In the genomic region with DNA sequence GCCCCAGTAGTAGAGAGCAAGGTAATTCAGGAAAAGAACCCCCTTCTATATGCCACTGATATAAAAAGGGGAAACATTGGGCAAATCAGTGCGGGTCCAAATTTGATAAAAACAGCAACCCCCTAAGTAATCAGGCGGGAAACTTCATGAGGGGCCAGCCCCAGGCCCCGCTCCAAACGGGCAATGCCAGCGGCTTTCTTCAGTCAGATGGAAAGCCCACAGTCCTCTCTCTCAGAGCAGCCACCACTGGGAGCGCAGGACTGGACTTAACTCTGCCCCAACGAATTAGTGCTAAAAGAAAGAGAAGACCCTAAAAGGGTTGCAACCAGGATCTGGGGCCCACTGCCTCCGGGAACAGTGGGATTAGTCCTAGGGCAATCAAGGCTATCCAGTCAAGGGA, we compare ENCODE assay signal across 37 cellular contexts. TPM values are rescaled to one million over a fixed set of nuclear protein-coding genes. Genes with fewer than 3 reads are reported as not detected.
"Had no signal": no experiment of that assay in that cellular context is flagged by ENCODE, and none has a peak within 500 bp of the region (broad histone marks: within the 10 kb centered on the region; RNA-seq: fewer than 3 reads in every experiment).

No MANE protein-coding gene starts in this region.

- ATAC-seq: Panc1, Right ventricle myocardium inferior, SK-N-SH treated with all-trans-retinoic acid at 6 μM for 48 hours had no signal

- H3K9me3 ChIP-seq: SJCRH30 had no signal

- H3K36me3 ChIP-seq: SJCRH30 had no signal

- H3K4me3 ChIP-seq: PC-9, SJCRH30, SK-N-MC had no signal

- H3K27ac ChIP-seq: KMS-11, PC-9, RWPE1, SJCRH30, SK-N-MC had no signal

- H3K27me3 ChIP-seq: SJCRH30 had no signal

- H3K4me1 ChIP-seq: SJCRH30 had no signal

- DNase-seq: Karpas-422, KBM-7, MM.1S, MV-4-11, NCI-H1092, NCI-H1105, NCI-H1417 treated with DMSO at 0.1 percent for 48 hours, NCI-H1436 treated with DMSO at 0.1 percent for 48 hours, NCI-H1694 treated with DMSO at 0.1 percent for 48 hours, NCI-H1930, NCI-H2029 treated with DMSO at 0.1 percent for 48 hours, NCI-H2081 treated with DMSO at 0.1 percent for 48 hours, NCI-H2107, NCI-H2171, NCI-H226, NCI-H446 treated with DMSO at 0.1 percent for 48 hours, NCI-H510A, NCI-H524, NCI-H526, NCI-H69, NCI-H748 treated with DMSO at 0.1 percent for 48 hours, PC-9, SHP77, SIG-M5 had no signal

- H3K9ac ChIP-seq: KMS-11 had no signal

- FAIRE-seq: RCC 7860 had no signal

RNA-seq across cellular contexts. Expression of a gene that starts 9.9 kb away (rescaled TPM):
- total RNA-seq: LHCN-M2, MCF 10A, OCI-LY7, PC-9, Right ventricle myocardium inferior, SJCRH30 had no signal

RNA-seq across cellular contexts. Expression of a gene that starts 52.1 kb away (rescaled TPM):
- total RNA-seq: MCF 10A had no signal

RNA-seq across cellular contexts. Expression of a gene that starts 60.0 kb away (rescaled TPM):
- total RNA-seq: LHCN-M2, MCF 10A, OCI-LY7, PC-9, Right ventricle myocardium inferior, RPMI7951, SJCRH30, SK-MEL-5 had no signal
